In the genomic region with DNA sequence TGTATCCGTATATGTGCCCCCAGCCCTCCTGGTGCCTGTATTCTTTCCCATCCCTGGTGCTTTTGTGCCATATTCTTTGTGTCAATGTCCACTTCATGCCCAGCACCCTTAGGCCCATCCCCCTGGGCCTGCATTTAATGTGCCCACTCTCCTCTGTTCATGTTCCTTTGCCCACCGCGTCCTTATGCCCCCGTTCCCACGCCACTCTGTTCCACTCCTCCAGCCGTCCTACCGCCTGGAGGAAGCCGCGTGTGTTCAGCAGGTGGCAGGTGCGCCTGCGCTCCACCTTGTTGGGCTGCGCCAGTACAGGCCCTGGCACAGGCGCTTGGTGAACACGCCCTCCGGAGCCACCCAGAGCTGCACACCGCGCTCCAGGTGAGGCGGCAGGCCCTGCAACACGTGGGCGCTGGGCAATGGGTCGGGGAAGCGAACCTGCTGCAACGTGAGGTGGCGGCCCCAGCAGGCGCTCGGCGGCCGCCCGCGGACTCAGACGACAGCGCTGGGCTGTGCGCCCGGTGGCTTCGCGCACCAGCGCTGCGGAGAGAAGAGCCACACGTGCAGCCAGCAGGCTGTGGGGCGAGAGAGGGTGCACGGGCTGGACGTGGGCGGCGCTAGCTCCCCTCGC, we compare ENCODE assay signal across 15 cellular contexts. TPM values are rescaled to one million over a fixed set of nuclear protein-coding genes. Genes with fewer than 3 reads are reported as not detected.
DNase-seq lines count a peak whose midpoint lies in the region; ATAC-seq and TF ChIP-seq lines count a peak whose summit lies in the region.
"Had no signal": no experiment of that assay in that cellular context is flagged by ENCODE, and none has a peak within 500 bp of the region (broad histone marks: within the 10 kb centered on the region; RNA-seq: fewer than 3 reads in every experiment).

No MANE protein-coding gene starts in this region.

- no peaks in the 10 kb centered on the region for H3K36me3 ChIP-seq in ascending aorta
- H3K36me3 ChIP-seq: HAP-1 had no signal

- CTCF ChIA-PET in WTC11 (lab: Charles Lee) = interaction anchor here (0.6 to 4.4 kb wide), 8 partner anchors 11 to 188 kb away, joined by 3 to 96 read pairs (median 28); partner anchors contain the start of gene PDRG1

- intact Hi-C loops in ascending aorta (cut with DNase I) = loop anchor here (10.0 kb wide), 1 partner anchor 125 kb away; the partner anchor contains the start of gene BCL2L1

- no peak; the same call in 1 of the 2 replicates for ATAC-seq in WTC11
- no peak for ATAC-seq in HG03045 (IDR thresholded peaks at IDR 0.05; ENCODE audit: unreplicated experiment)
- ATAC-seq: activated CD8-positive, alpha-beta T cell treated with anti-CD3 and anti-CD28 coated beads, Interleukin-2, amount 10 ng/mL, durations not matched to agents 7 days and 5 days had no signal

- 0 out of 2 replicates have a peak, but pooled peaks cover 4% of the 10 kb centered on the region for H3K4me1 Mint-ChIP-seq in WTC11
- H3K4me1 Mint-ChIP-seq: nephron had no signal

- TF ChIP-seq CTCF in WTC11 (IDR thresholded peaks at IDR 0.05) = no peak
- TF ChIP-seq CTCF in ascending aorta (IDR thresholded peaks at IDR 0.05) = no peak
- TF ChIP-seq CTCF in GM13976 (IDR thresholded peaks at IDR 0.05; ENCODE audit: borderline replicate concordance, control extremely low read depth, extremely low read depth, insufficient read depth, missing control alignments) = no peak

- in situ Hi-C loops in G401 (cut with HindIII; ENCODE audit: low sequenced_read_pairs) (no loop called here), GM13976 (cut with MboI; ENCODE audit: low sequenced_read_pairs, unreplicated experiment) (loop anchor here (25.0 kb wide), 1 partner anchor 813 kb away; the partner anchor contains the start of gene C20orf203)

- no peak overlapping the region for H3K4me3 ChIP-seq in ascending aorta
- H3K4me3 ChIP-seq: HAP-1 had no signal

- POLR2A ChIA-PET in WTC11 (lab: Charles Lee) = no interaction called here

- no peak overlapping the region for H3K27ac Mint-ChIP-seq in WTC11
- H3K27ac Mint-ChIP-seq: activated CD8-positive, alpha-beta T cell treated with anti-CD3 and anti-CD28 coated beads, Interleukin-2, amount 10 ng/mL, durations not matched to agents 7 days and 5 days had no signal

- H3K4me3 Mint-ChIP-seq in WTC11 = no peak overlapping the region
- H3K4me3 Mint-ChIP-seq: activated CD8-positive, alpha-beta T cell treated with anti-CD3 and anti-CD28 coated beads, Interleukin-2, amount 10 ng/mL, durations not matched to agents 7 days and 5 days; nephron had no signal

- H3K9me3 Mint-ChIP-seq in WTC11 = no peaks in the 10 kb centered on the region
- H3K9me3 Mint-ChIP-seq: nephron had no signal

- no peaks in the 10 kb centered on the region for H3K27me3 ChIP-seq in ascending aorta

- no peaks in the 10 kb centered on the region for H3K9me3 ChIP-seq in ascending aorta
- H3K9me3 ChIP-seq: HAP-1 had no signal

- peaks cover 9% of the 10 kb centered on the region in 2 donors for H3K4me1 ChIP-seq in ascending aorta
- H3K4me1 ChIP-seq: HAP-1 had no signal

- H3K27ac ChIP-seq in ascending aorta = no peak overlapping the region
- H3K27ac ChIP-seq: C4-2B, HL-60 had no signal

- peaks cover 40% of the 10 kb centered on the region for H3K27me3 Mint-ChIP-seq in WTC11 (ENCODE audit: low read depth)

- DNase-seq in G401 (ENCODE audit: low spot score) = peak; percentile 50
- peak; percentile 85 for DNase-seq in NCI-H2029 (lab: John Stamatoyannopoulos, UW)
- DNase-seq in WTC11 (ENCODE audit: low spot score) = no peak
- peak; percentile 69 for DNase-seq in mucosa of gallbladder (ENCODE audit: low spot score)
- DNase-seq in ascending aorta (ENCODE audit: low spot score in 2 of 2) = no peak
- DNase-seq in GM13976 (ENCODE audit: low spot score) = no peak
- DNase-seq in anterior cingulate cortex (lab: John Stamatoyannopoulos, UW) = no peak
- DNase-seq: activated CD8-positive, alpha-beta T cell treated with anti-CD3 and anti-CD28 coated beads, Interleukin-2, amount 10 ng/mL, durations not matched to agents 7 days and 5 days; effector CD4-positive, alpha-beta T cell; SHP77 treated with DMSO at 0.1 percent for 48 hours had no signal

- no peaks in the 10 kb centered on the region for H3K36me3 Mint-ChIP-seq in WTC11

TF ChIP-seq in WTC11, 78 proteins besides CTCF, POLR2A, EP300 and RAD21:
- TF ChIP-seq GTF2I (CRISPR knock-in tag; conservative IDR thresholded peaks at IDR 0.05) (no peak), ATF3 (CRISPR knock-in tag; conservative IDR thresholded peaks at IDR 0.05) (no peak), CREM (CRISPR knock-in tag; IDR thresholded peaks at IDR 0.05) (no peak), ZNF263 (CRISPR knock-in tag; IDR thresholded peaks at IDR 0.05; ENCODE audit: low read depth) (no peak), ESRRA (CRISPR knock-in tag; IDR thresholded peaks at IDR 0.05; ENCODE audit: borderline replicate concordance) (no peak), MAX (CRISPR knock-in tag; IDR thresholded peaks at IDR 0.05) (peak; percentile 70), ZNF317 (CRISPR knock-in tag; IDR thresholded peaks at IDR 0.05; ENCODE audit: borderline replicate concordance, low read depth) (no peak), CBFB (CRISPR knock-in tag; IDR thresholded peaks at IDR 0.05; ENCODE audit: low read depth) (no peak), JUN (CRISPR knock-in tag; IDR thresholded peaks at IDR 0.05) (0 out of 2 replicates have a peak, but pooled peaks have one; percentile 51)
- TF ChIP-seq, protein P1, sequence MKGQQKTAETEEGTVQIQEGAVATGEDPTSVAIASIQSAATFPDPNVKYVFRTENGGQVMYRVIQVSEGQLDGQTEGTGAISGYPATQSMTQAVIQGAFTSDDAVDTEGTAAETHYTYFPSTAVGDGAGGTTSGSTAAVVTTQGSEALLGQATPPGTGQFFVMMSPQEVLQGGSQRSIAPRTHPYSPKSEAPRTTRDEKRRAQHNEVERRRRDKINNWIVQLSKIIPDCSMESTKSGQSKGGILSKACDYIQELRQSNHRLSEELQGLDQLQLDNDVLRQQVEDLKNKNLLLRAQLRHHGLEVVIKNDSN (CRISPR knock-in tag; IDR thresholded peaks at IDR 0.05) = peak; percentile 22; the same call in 1 of the 2 replicates

RNA-seq across cellular contexts. Expression of gene FOXS1, which starts 4.0 kb away (rescaled TPM):
- total RNA-seq in G401 (2014; rRNA removed; shearing (Covaris generic)) = 3.4 and 9.5 TPM in 2 replicates
- not detected in 3 replicates for total RNA-seq in WTC11 (2021)
- 1.6 TPM for total RNA-seq in mucosa of gallbladder
- total RNA-seq in ascending aorta = 21.8 TPM
- total RNA-seq: activated CD8-positive, alpha-beta T cell treated with anti-CD3 and anti-CD28 coated beads, Interleukin-2, amount 10 ng/mL, durations not matched to agents 7 days and 5 days had no signal

RNA-seq across cellular contexts. Expression of gene DUSP15, which starts 20.9 kb away (rescaled TPM):
- 0.37 and 3.4 TPM in 2 replicates for total RNA-seq in G401 (2014; rRNA removed; shearing (Covaris generic))
- total RNA-seq in WTC11 (2021) (1.7 to 2.4 TPM (median 2.0 TPM) in 3 replicates), mucosa of gallbladder (2.8 TPM), ascending aorta (13.0 TPM)
- total RNA-seq: activated CD8-positive, alpha-beta T cell treated with anti-CD3 and anti-CD28 coated beads, Interleukin-2, amount 10 ng/mL, durations not matched to agents 7 days and 5 days had no signal

RNA-seq across cellular contexts. Expression of gene TTLL9, which starts 21.0 kb away (rescaled TPM):
- total RNA-seq in G401 (2014; rRNA removed; shearing (Covaris generic)) = 2.0 TPM in 1 of 2 replicates, not detected in the other
- 0.39 TPM in 1 of 3 replicates, not detected in the others for total RNA-seq in WTC11 (2021)
- total RNA-seq in mucosa of gallbladder = 0.29 TPM
- not detected for total RNA-seq in ascending aorta
- total RNA-seq: activated CD8-positive, alpha-beta T cell treated with anti-CD3 and anti-CD28 coated beads, Interleukin-2, amount 10 ng/mL, durations not matched to agents 7 days and 5 days had no signal

RNA-seq across cellular contexts. Expression of gene MYLK2, which starts 30.3 kb away (rescaled TPM):
- total RNA-seq in G401 (2014; rRNA removed; shearing (Covaris generic)) = 0.44 TPM in 1 of 2 replicates, not detected in the other
- total RNA-seq in WTC11 (2021) (0.11 to 0.28 TPM in 2 of 3 replicates, not detected in the other), mucosa of gallbladder (not detected), ascending aorta (not detected)

Comparison
In these comparisons a context has a peak if more than half of its experiments do, and no peak if none do; other contexts are left out.
1. DNase-seq: peak in G401 (single experiment), NCI-H2029 (single experiment) and mucosa of gallbladder (single experiment); none in WTC11 (single experiment), ascending aorta (0 of 2), GM13976 (single experiment) and anterior cingulate cortex (0 of 58).